Comparison of ENCODE assay signal across 17 cellular contexts in genomic region chr11:100791873-100792272, GRCh38.
A peak's percentile ranks its signal among the peaks of the same experiment; 100 is the strongest.
DNase-seq lines count a peak whose midpoint lies in the region; ATAC-seq and TF ChIP-seq lines count a peak whose summit lies in the region.
"Had no signal": no experiment of that assay in that cellular context is flagged by ENCODE, and none has a peak within 500 bp of the region (broad histone marks: within the 10 kb centered on the region; RNA-seq: fewer than 3 reads in every experiment).

No MANE protein-coding gene starts in this region.

- H3K4me3 ChIP-seq in HUES48 (ENCODE audit: low read depth, low read length) (peak overlapping the region; percentile 30; the same call in 1 of the 2 replicates), coronary artery (no peak overlapping the region)
- H3K4me3 ChIP-seq: BLaER1 treated with 17β-estradiol and CSF1 and Interleukin-3, amounts not matched to agents 10 nM and 100 nM; stomach; vagina had no signal

- H3K36me3 ChIP-seq in HUES48 (ENCODE audit: control insufficient read depth, insufficient read depth, low read length): no peaks in the 10 kb centered on the region
- H3K36me3 ChIP-seq: stomach, vagina had no signal

- ATAC-seq in WTC11: peak; percentile 81
- ATAC-seq in left ventricle myocardium superior: peak; percentile 48
- no peak for ATAC-seq in GM19328 (IDR thresholded peaks at IDR 0.05; ENCODE audit: unreplicated experiment)

- no peaks in the 10 kb centered on the region for H3K9me3 Mint-ChIP-seq in WTC11
- H3K9me3 Mint-ChIP-seq in activated naive CD4-positive, alpha-beta T cell treated with anti-CD3 and anti-CD28 coated beads, Interleukin-2, amount 10 ng/mL, durations not matched to agents 7 days and 5 days: peaks cover 8% of the 10 kb centered on the region

- H3K4me1 ChIP-seq in HUES48 (ENCODE audit: control insufficient read depth, insufficient read depth, low read length): peaks cover 33% of the 10 kb centered on the region
- H3K4me1 ChIP-seq: BLaER1 treated with 17β-estradiol and CSF1 and Interleukin-3, amounts not matched to agents 10 nM and 100 nM had no signal

- H3K36me3 Mint-ChIP-seq in WTC11: peaks cover 5% of the 10 kb centered on the region; the same call in 1 of the 2 replicates
- H3K36me3 Mint-ChIP-seq in activated naive CD4-positive, alpha-beta T cell treated with anti-CD3 and anti-CD28 coated beads, Interleukin-2, amount 10 ng/mL, durations not matched to agents 7 days and 5 days: no peaks in the 10 kb centered on the region

- no peak overlapping the region for H3K9ac ChIP-seq in HUES48 (ENCODE audit: low read depth, low read length)
- H3K9ac ChIP-seq: BLaER1 treated with 17β-estradiol and CSF1 and Interleukin-3, amounts not matched to agents 10 nM and 100 nM; KMS-11 had no signal

- peaks cover 57% of the 10 kb centered on the region for H3K4me1 Mint-ChIP-seq in WTC11
- H3K4me1 Mint-ChIP-seq in activated naive CD4-positive, alpha-beta T cell treated with anti-CD3 and anti-CD28 coated beads, Interleukin-2, amount 10 ng/mL, durations not matched to agents 7 days and 5 days: no peaks in the 10 kb centered on the region

- POLR2A ChIA-PET in WTC11 (lab: Charles Lee): no interaction called here

- CTCF ChIA-PET in WTC11 (lab: Charles Lee): interaction anchor here (1.4 kb wide), 3 partner anchors 21 to 36 kb away, joined by 3 to 5 read pairs (median 4); no protein-coding TSS in a partner anchor
- CTCF ChIA-PET in activated naive CD4-positive, alpha-beta T cell treated with anti-CD3 and anti-CD28 coated beads, Interleukin-2, amount 10 ng/mL, durations not matched to agents 7 days and 5 days (lab: Charles Lee): no interaction called here

- TF ChIP-seq CTCF in WTC11 (IDR thresholded peaks at IDR 0.05) (no peak), coronary artery (IDR thresholded peaks at IDR 0.05) (no peak)

- H3K27me3 ChIP-seq in HUES48 (ENCODE audit: control insufficient read depth, insufficient read depth, low read length): no peaks in the 10 kb centered on the region
- H3K27me3 ChIP-seq: BLaER1 treated with 17β-estradiol and CSF1 and Interleukin-3, amounts not matched to agents 10 nM and 100 nM; stomach; vagina had no signal

- peak overlapping the region; percentile 51 for H3K4me3 Mint-ChIP-seq in WTC11
- no peak overlapping the region for H3K4me3 Mint-ChIP-seq in activated naive CD4-positive, alpha-beta T cell treated with anti-CD3 and anti-CD28 coated beads, Interleukin-2, amount 10 ng/mL, durations not matched to agents 7 days and 5 days

- H3K27ac Mint-ChIP-seq in WTC11: peak overlapping the region; percentile 89; the same call in 1 of the 2 replicates
- H3K27ac Mint-ChIP-seq in activated naive CD4-positive, alpha-beta T cell treated with anti-CD3 and anti-CD28 coated beads, Interleukin-2, amount 10 ng/mL, durations not matched to agents 7 days and 5 days: no peak overlapping the region

- DNase-seq in WTC11 (ENCODE audit: low spot score) (no peak), left ventricle myocardium superior (no peak), pulmonary artery endothelial cell (ENCODE audit: low read depth, low spot score) (peak; percentile 27), coronary artery (ENCODE audit: low spot score) (no peak)
- no peak for DNase-seq in activated naive CD4-positive, alpha-beta T cell treated with anti-CD3 and anti-CD28 coated beads, Interleukin-2, amount 10 ng/mL, durations not matched to agents 7 days and 5 days
- DNase-seq: activated CD8-positive, alpha-beta memory T cell treated with anti-CD3 and anti-CD28 coated beads for 24 hours; DMS79 treated with DMSO at 0.1 percent for 48 hours; midbrain; NCI-H1436 treated with DMSO at 0.1 percent for 48 hours; NCI-H446; OCI-M1; stomach had no signal

- H3K27ac ChIP-seq in HUES48 (ENCODE audit: low read depth, low read length) (peak overlapping the region; percentile 89), coronary artery (no peak overlapping the region)
- H3K27ac ChIP-seq: BLaER1 treated with 17β-estradiol and CSF1 and Interleukin-3, amounts not matched to agents 10 nM and 100 nM; KMS-11; stomach; vagina had no signal

- intact Hi-C loops in left ventricle myocardium superior (cut with micrococcal nuclease): no loop called here

- H3K9me3 ChIP-seq in HUES48 (ENCODE audit: control insufficient read depth, insufficient read depth, low read length): no peaks in the 10 kb centered on the region
- H3K9me3 ChIP-seq: stomach, vagina had no signal

- H3K27me3 Mint-ChIP-seq in WTC11 (ENCODE audit: low read depth): no peaks in the 10 kb centered on the region
- H3K27me3 Mint-ChIP-seq in activated naive CD4-positive, alpha-beta T cell treated with anti-CD3 and anti-CD28 coated beads, Interleukin-2, amount 10 ng/mL, durations not matched to agents 7 days and 5 days: no peaks in the 10 kb centered on the region

TF ChIP-seq in WTC11, 78 proteins besides CTCF, POLR2A, EP300 and RAD21 (continues in another document):
- TF ChIP-seq MXD4 (CRISPR knock-in tag; IDR thresholded peaks at IDR 0.05; ENCODE audit: borderline replicate concordance): no peak
- no peak for TF ChIP-seq IRF2 (CRISPR knock-in tag; IDR thresholded peaks at IDR 0.05; ENCODE audit: borderline replicate concordance, low read depth)
- no peak for TF ChIP-seq NR3C1 (CRISPR knock-in tag; conservative IDR thresholded peaks at IDR 0.05; ENCODE audit: low read depth)
- no peak for TF ChIP-seq ZNF396 (CRISPR knock-in tag; IDR thresholded peaks at IDR 0.05; ENCODE audit: borderline replicate concordance)
- no peak for TF ChIP-seq SOX15 (CRISPR knock-in tag; IDR thresholded peaks at IDR 0.05)
- no peak for TF ChIP-seq MAX (CRISPR knock-in tag; IDR thresholded peaks at IDR 0.05)
- no peak for TF ChIP-seq ZNF121 (CRISPR knock-in tag; IDR thresholded peaks at IDR 0.05)
- no peak for TF ChIP-seq ZNF317 (CRISPR knock-in tag; IDR thresholded peaks at IDR 0.05; ENCODE audit: borderline replicate concordance, low read depth)
- TF ChIP-seq ZBTB43 (CRISPR knock-in tag; IDR thresholded peaks at IDR 0.05): no peak
- TF ChIP-seq, protein P1, sequence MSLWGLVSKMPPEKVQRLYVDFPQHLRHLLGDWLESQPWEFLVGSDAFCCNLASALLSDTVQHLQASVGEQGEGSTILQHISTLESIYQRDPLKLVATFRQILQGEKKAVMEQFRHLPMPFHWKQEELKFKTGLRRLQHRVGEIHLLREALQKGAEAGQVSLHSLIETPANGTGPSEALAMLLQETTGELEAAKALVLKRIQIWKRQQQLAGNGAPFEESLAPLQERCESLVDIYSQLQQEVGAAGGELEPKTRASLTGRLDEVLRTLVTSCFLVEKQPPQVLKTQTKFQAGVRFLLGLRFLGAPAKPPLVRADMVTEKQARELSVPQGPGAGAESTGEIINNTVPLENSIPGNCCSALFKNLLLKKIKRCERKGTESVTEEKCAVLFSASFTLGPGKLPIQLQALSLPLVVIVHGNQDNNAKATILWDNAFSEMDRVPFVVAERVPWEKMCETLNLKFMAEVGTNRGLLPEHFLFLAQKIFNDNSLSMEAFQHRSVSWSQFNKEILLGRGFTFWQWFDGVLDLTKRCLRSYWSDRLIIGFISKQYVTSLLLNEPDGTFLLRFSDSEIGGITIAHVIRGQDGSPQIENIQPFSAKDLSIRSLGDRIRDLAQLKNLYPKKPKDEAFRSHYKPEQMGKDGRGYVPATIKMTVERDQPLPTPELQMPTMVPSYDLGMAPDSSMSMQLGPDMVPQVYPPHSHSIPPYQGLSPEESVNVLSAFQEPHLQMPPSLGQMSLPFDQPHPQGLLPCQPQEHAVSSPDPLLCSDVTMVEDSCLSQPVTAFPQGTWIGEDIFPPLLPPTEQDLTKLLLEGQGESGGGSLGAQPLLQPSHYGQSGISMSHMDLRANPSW (CRISPR knock-in tag; conservative IDR thresholded peaks at IDR 0.05; ENCODE audit: low read depth): no peak
- TF ChIP-seq ZNF263 (CRISPR knock-in tag; IDR thresholded peaks at IDR 0.05; ENCODE audit: low read depth): no peak
- TF ChIP-seq TCF7 (CRISPR knock-in tag; IDR thresholded peaks at IDR 0.05; ENCODE audit: low read depth): no peak
